ENCODE assay signal across 2 cellular contexts in the genomic region with DNA sequence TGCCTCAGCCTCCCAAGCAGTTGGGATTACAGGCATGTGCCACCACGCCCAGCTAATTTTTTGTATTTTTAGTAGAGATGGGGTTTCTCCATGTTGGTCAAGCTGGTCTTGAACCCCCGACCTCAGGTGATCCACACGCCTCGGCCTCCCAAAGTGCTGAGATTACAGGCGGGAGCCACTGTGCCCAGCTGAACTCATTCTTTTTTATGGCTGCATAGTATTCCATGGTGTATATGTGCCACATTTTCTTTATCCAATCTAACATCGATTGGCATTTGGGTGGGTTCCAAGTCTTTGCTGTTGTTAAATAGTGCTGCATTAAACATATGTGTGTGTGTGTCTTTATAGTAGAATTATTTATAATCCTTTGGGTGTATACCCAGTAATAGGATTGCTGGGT.
DNase-seq lines count a peak whose midpoint lies in the region; ATAC-seq, FAIRE-seq and TF ChIP-seq lines count a peak whose summit lies in the region.
"Not testable (repeated sequence)": the region's sequence is repeated elsewhere in the genome, so short reads cannot be mapped to it uniquely, and the experiment has no call there.

No MANE protein-coding gene starts in this region.

- not testable (repeated sequence) for DNase-seq in K562 (ENCODE audit: extremely low read depth in 1 of 4, low spot score in 3 of 4)

- FAIRE-seq in K562 (lab: Jason Lieb, UNC): not testable (repeated sequence)

- not testable (repeated sequence) for BruUV-seq in K562 (replicated peaks; lab: Mats Ljungman, UMichigan)

- not testable (repeated sequence) for TF ChIP-seq RAD21 in K562 (CRISPR knock-in tag; conservative IDR thresholded peaks at IDR 0.05 in 1 of 2, IDR thresholded peaks at IDR 0.05 in 1 of 2)

- H3K36me3 ChIP-seq in HEK293 (ENCODE audit: control insufficient read depth in 2 of 2, insufficient read depth in 1 of 2, low read length in 2 of 2): peaks cover 4 to 15% of the 10 kb centered on the region in 2 experiments; a peak in 2 of 3 replicates
- H3K36me3 ChIP-seq in K562 (ENCODE audit: control insufficient read depth, insufficient read depth, low read length): peaks cover 30% of the 10 kb centered on the region; the same call in 2 of the 3 replicates

- H3K4me2 ChIP-seq in K562 (ENCODE audit: insufficient read depth, low read length): not testable (repeated sequence)

- in situ Hi-C loops in K562 (cut with MboI): not testable (repeated sequence)

- not testable (repeated sequence) for H3K27ac ChIP-seq in HEK293 (ENCODE audit: extremely low read depth, low read depth, low read length); K562 (ENCODE audit: extremely low read depth, low read depth, low read length)

- CTCF ChIA-PET in HEK293 (lab: Yijun Ruan, JAX): interaction anchor here (0.6 kb wide), 2 partner anchors 12 to 74 kb away, joined by 3 read pairs; no protein-coding TSS in a partner anchor
- CTCF ChIA-PET in K562 (lab: Yijun Ruan, JAX; ENCODE audit: low intra/inter-chr PET ratio): not testable (repeated sequence)

- not testable (repeated sequence) for H3K27me3 ChIP-seq in K562 (ENCODE audit: control insufficient read depth in 2 of 2, insufficient read depth in 2 of 2, low read length in 2 of 2)

- not testable (repeated sequence) for TF ChIP-seq EP300 in K562 (IDR thresholded peaks at IDR 0.05; ENCODE audit: low read length)

- not testable (repeated sequence) for TF ChIP-seq POLR2A in K562 (conservative IDR thresholded peaks at IDR 0.05)

- TF ChIP-seq CTCF in HEK293 (tag by site-specific recombination; IDR thresholded peaks at IDR 0.05); K562 (IDR thresholded peaks at IDR 0.05 in 2 of 3, conservative IDR thresholded peaks at IDR 0.05 in 1 of 3; ENCODE audit: insufficient read depth in 2 of 3, low read depth in 1 of 3, low read length in 3 of 3): not testable (repeated sequence)

- ATAC-seq in K562: not testable (repeated sequence)

- not testable (repeated sequence) for H3K4me3 ChIP-seq in HEK293 (ENCODE audit: low read depth, low read length); K562

- H3K4me1 ChIP-seq in HEK293 (ENCODE audit: control insufficient read depth, insufficient read depth, low read length); K562 (replicated peaks in 1 of 2; ENCODE audit: control insufficient read depth in 2 of 2, insufficient read depth in 2 of 2, low read length in 2 of 2): not testable (repeated sequence)

- intact Hi-C loops in K562 (cut with micrococcal nuclease): not testable (repeated sequence)

- not testable (repeated sequence) for H2AFZ ChIP-seq in K562 (ENCODE audit: low read depth, low read length)

- WGBS in K562 (ENCODE audit: insufficient coverage, low coverage, missing lambda C conversion rate): 94% methylated on average over 6 of the region's 6 CpGs

- H3K9ac ChIP-seq in K562 (ENCODE audit: insufficient read depth in 1 of 2, low read depth in 2 of 2, low read length in 2 of 2): not testable (repeated sequence)

- not testable (repeated sequence) for H3K9me3 ChIP-seq in HEK293 (ENCODE audit: control insufficient read depth, insufficient read depth, low read depth, low read length); K562 (replicated peaks; ENCODE audit: control insufficient read depth, insufficient read depth, low read depth, low read length)

- not testable (repeated sequence) for H3K9me1 ChIP-seq in K562 (ENCODE audit: control insufficient read depth, insufficient read depth, low read length)

- POLR2A ChIA-PET in HEK293 (lab: Yijun Ruan, JAX): interaction anchor here (1.3 kb wide), 1 partner anchor 78 kb away, joined by 3 read pairs; no protein-coding TSS in a partner anchor
- POLR2A ChIA-PET in K562 (lab: Yijun Ruan, JAX): interaction anchor here (0.6 kb wide), 1 partner anchor 24 kb away, joined by 3 read pairs; no protein-coding TSS in a partner anchor

- H4K20me1 ChIP-seq in K562 (replicated peaks; ENCODE audit: control insufficient read depth, insufficient read depth, low read length): not testable (repeated sequence)

- H3K79me2 ChIP-seq in K562 (ENCODE audit: control insufficient read depth, insufficient read depth, low read length): peaks cover 41% of the 10 kb centered on the region

TF ChIP-seq in HEK293, 187 proteins besides CTCF, POLR2A, EP300 and RAD21:
- TF ChIP-seq ZNF146 (tag by site-specific recombination; IDR thresholded peaks at IDR 0.05): peak; percentile 90

TF ChIP-seq in K562, 482 proteins besides CTCF, POLR2A, EP300 and RAD21:
- TF ChIP-seq RBM25 (IDR thresholded peaks at IDR 0.05; ENCODE audit: low read depth, low read length, severe bottlenecking): peak; percentile 3
- TF ChIP-seq KDM1A (IDR thresholded peaks at IDR 0.05): peak in 1 of 2 experiments; percentile 40; a peak in 1 of 4 replicates
- TF ChIP-seq ZNF146 (CRISPR knock-in tag; IDR thresholded peaks at IDR 0.05; ENCODE audit: unreplicated experiment): peak; percentile 83
- 0 out of 2 replicates have a peak, but pooled peaks have one; percentile 33 for TF ChIP-seq BCOR (IDR thresholded peaks at IDR 0.05)
TF ChIP-seq in K562: peak in this region for 4; not testable (repeated sequence) for 478.
